Comparison of ENCODE assay signal across 28 cellular contexts in genomic region chr3:193617628-193618027, GRCh38.
"Had no signal": no experiment of that assay in that cellular context is flagged by ENCODE, and none has a peak within 500 bp of the region (broad histone marks: within the 10 kb centered on the region; RNA-seq: fewer than 3 reads in every experiment).

No MANE protein-coding gene starts in this region.

- H3K4me3 ChIP-seq: lower lobe of right lung, pancreas, prostate gland, sigmoid colon, spleen, suprapubic skin, thoracic aorta, tibial artery, upper lobe of right lung had no signal

- H3K4me1 Mint-ChIP-seq: nephron had no signal

- DNase-seq: hypothalamus; immature natural killer cell; islet precursor cell; left ventricle myocardium superior; lower lobe of right lung; mammary epithelial cell; mesenchymal stem cell; naive thymus-derived CD8-positive, alpha-beta T cell; nucleus accumbens; pancreas; posterior cingulate gyrus; retina; sigmoid colon; small intestine; spleen; stimulated activated CD4-positive, alpha-beta T cell treated with anti-CD3 and anti-CD28 coated beads, Interleukin-4, amount 100 ng/mL, for 24 hours; stimulated activated naive CD4-positive, alpha-beta T cell; tibial artery; trophoblast cell; upper lobe of right lung had no signal

- H3K9me3 Mint-ChIP-seq: immature natural killer cell; neural crest cell; stimulated activated effector memory CD8-positive, alpha-beta T cell treated with anti-CD3 and anti-CD28 coated beads, Interleukin-12 subunit alpha, Interleukin-12 subunit beta, amount 100 ng/mL, for 72 hours; stimulated activated naive CD8-positive, alpha-beta T cell treated with anti-CD3 and anti-CD28 coated beads, Interleukin-15, Interleukin-2, amounts not matched to agents 100 ng/mL and 50 ng/mL, for 24 hours had no signal

- H3K4me3 Mint-ChIP-seq: immature natural killer cell; naive thymus-derived CD8-positive, alpha-beta T cell; nephron; neural crest cell; stimulated activated effector memory CD8-positive, alpha-beta T cell treated with anti-CD3 and anti-CD28 coated beads, Interleukin-12 subunit alpha, Interleukin-12 subunit beta, amount 100 ng/mL, for 72 hours; stimulated activated naive CD8-positive, alpha-beta T cell treated with anti-CD3 and anti-CD28 coated beads, Interleukin-15, Interleukin-2, amounts not matched to agents 100 ng/mL and 50 ng/mL, for 24 hours had no signal

- FAIRE-seq: pancreas, small intestine, urothelium cell line had no signal

- H3K27ac Mint-ChIP-seq: naive thymus-derived CD8-positive, alpha-beta T cell; nephron; stimulated activated effector memory CD8-positive, alpha-beta T cell treated with anti-CD3 and anti-CD28 coated beads, Interleukin-12 subunit alpha, Interleukin-12 subunit beta, amount 100 ng/mL, for 72 hours; stimulated activated naive CD8-positive, alpha-beta T cell treated with anti-CD3 and anti-CD28 coated beads, Interleukin-15, Interleukin-2, amounts not matched to agents 100 ng/mL and 50 ng/mL, for 24 hours had no signal

- H3K27me3 Mint-ChIP-seq: naive thymus-derived CD8-positive, alpha-beta T cell; stimulated activated naive CD8-positive, alpha-beta T cell treated with anti-CD3 and anti-CD28 coated beads, Interleukin-15, Interleukin-2, amounts not matched to agents 100 ng/mL and 50 ng/mL, for 24 hours had no signal
